In genomic region chr22:35430897-35431322, GRCh38 we compare ENCODE assay signal across 8 cellular contexts. TPM values are rescaled to one million over a fixed set of nuclear protein-coding genes. Genes with fewer than 3 reads are reported as not detected.
DNase-seq lines count a peak whose midpoint lies in the region; ATAC-seq, FAIRE-seq and TF ChIP-seq lines count a peak whose summit lies in the region.

No MANE protein-coding gene starts in this region.

- TF ChIP-seq EP300 in A549 (IDR thresholded peaks at IDR 0.05) = no peak

- H3K27ac ChIP-seq in A549 = peak overlapping the region; percentile 68 to 85

- CTCF ChIA-PET in A549 (lab: Yijun Ruan, JAX) = interaction anchor here (0.6 to 9.4 kb wide), 52 partner anchors 10 to 694 kb away, joined by 3 to 121 read pairs (median 4); partner anchors contain the start of gene MB

- ATAC-seq in A549 (peak; percentile 93 to 97), GM18511 (IDR thresholded peaks at IDR 0.05; ENCODE audit: unreplicated experiment) (no peak)

- no peak for TF ChIP-seq POLR2A in A549 (IDR thresholded peaks at IDR 0.05; ENCODE audit: low read length)

- DNase-seq in A549 (ENCODE audit: low read depth in 1 of 2, low spot score in 1 of 2) (peak; percentile 75 to 82), GM19238 (ENCODE audit: insufficient read length, low spot score) (peak; percentile 44), NOMO-1 (lab: John Stamatoyannopoulos, UW; ENCODE audit: unreplicated experiment in 2 of 2) (peak; percentile 18 to 45), activated T-cell treated with anti-CD3 and anti-CD28 coated beads for 24 hours (ENCODE audit: low read depth) (peak; percentile 58), epithelial cell of esophagus (ENCODE audit: low read depth) (peak; percentile 94), mucosa of gallbladder (ENCODE audit: low spot score) (peak; percentile 85)
- DNase-seq in stimulated activated CD8-positive, alpha-beta memory T cell treated with anti-CD3 and anti-CD28 coated beads, Interleukin-15, amount 100 ng/mL, for 48 hours (ENCODE audit: low read depth in 2 of 2) = peak; percentile 36 to 40

- no peak for FAIRE-seq in A549 (lab: Jason Lieb, UNC)

- 8% methylated on average over 9 of the region's 14 CpGs for WGBS in A549 (ENCODE audit: missing lambda C conversion rate)

- TF ChIP-seq CTCF in A549 (IDR thresholded peaks at IDR 0.05) (peak; percentile 77), epithelial cell of esophagus (IDR thresholded peaks at IDR 0.05; ENCODE audit: insufficient read depth, low read depth, low read length, missing control alignments) (peak; percentile 89)

- H3K4me3 ChIP-seq in A549 (no peak overlapping the region), epithelial cell of esophagus (ENCODE audit: low read length) (no peak overlapping the region)

- peak; percentile 85 to 92 for TF ChIP-seq RAD21 in A549 (conservative IDR thresholded peaks at IDR 0.05 in 1 of 2, IDR thresholded peaks at IDR 0.05 in 1 of 2)

- peaks cover 21% of the 10 kb centered on the region for H3K9me3 ChIP-seq in A549

- peak overlapping the region; percentile 46 for H3K4me2 ChIP-seq in A549

- peaks cover 23% of the 10 kb centered on the region for H3K4me1 ChIP-seq in A549

- POLR2A ChIA-PET in A549 (lab: Yijun Ruan, JAX) = interaction anchor here (0.6 to 0.8 kb wide), 3 partner anchors 152 to 694 kb away, joined by 3 to 4 read pairs (median 3); no protein-coding TSS in a partner anchor

TF ChIP-seq in A549, 52 proteins besides CTCF, POLR2A, EP300 and RAD21:
- TF ChIP-seq RNF2 (IDR thresholded peaks at IDR 0.05; ENCODE audit: borderline replicate concordance, low read depth) (no peak), SMC3 (IDR thresholded peaks at IDR 0.05) (peak; percentile 92), MAX (IDR thresholded peaks at IDR 0.05) (peak; percentile 56), HMGXB4 (CRISPR knock-in tag; IDR thresholded peaks at IDR 0.05; ENCODE audit: borderline replicate concordance) (no peak), JUN (IDR thresholded peaks at IDR 0.05) (peak in 1 of 2 experiments; percentile 36; a peak in 1 of 5 replicates), HOXB13 (CRISPR knock-in tag; IDR thresholded peaks at IDR 0.05; ENCODE audit: low read depth) (peak; percentile 24; the same call in 1 of the 2 replicates)

RNA-seq across cellular contexts. Expression of gene MCM5, which starts 31.0 kb away (rescaled TPM):
- polyA plus RNA-seq in A549 (2011; rRNA removed) (44.5 and 50.2 TPM in 2 replicates), A549 (2017; fragmentation: RNase III; extraction: RNeasy Plus Mini Kit Qiagen cat#74134 plus additional on column Dnase treatment) (94.4 to 99.1 TPM (median 98.1 TPM) in 3 replicates)
- 111 and 131 TPM in 2 replicates for polyA plus RNA-seq in A549 (2012; cell fraction: cytosol; rRNA removed)
- polyA plus RNA-seq in A549 (2012; cell fraction: nucleus; rRNA removed) = 252 and 280 TPM in 2 replicates
- 92.2 and 97.7 TPM in 2 replicates for polyA minus RNA-seq in A549 (2011; rRNA and poly(A)+ RNA removed)
- 25.4 TPM for total RNA-seq in mucosa of gallbladder

RNA-seq across cellular contexts. Expression of gene HMOX1, which starts 50.0 kb away (rescaled TPM):
- polyA plus RNA-seq in A549 (2011; rRNA removed) = 97.7 and 129 TPM in 2 replicates
- polyA plus RNA-seq in A549 (2012; cell fraction: cytosol; rRNA removed) = 295 and 372 TPM in 2 replicates
- polyA plus RNA-seq in A549 (2012; cell fraction: nucleus; rRNA removed) = 385 and 449 TPM in 2 replicates
- polyA plus RNA-seq in A549 (2017; fragmentation: RNase III; extraction: RNeasy Plus Mini Kit Qiagen cat#74134 plus additional on column Dnase treatment) = 374 to 506 TPM (median 426 TPM) in 3 replicates
- polyA minus RNA-seq in A549 (2011; rRNA and poly(A)+ RNA removed) = 71.2 and 79.3 TPM in 2 replicates
- 41.1 TPM for total RNA-seq in mucosa of gallbladder

Comparison
In these comparisons a context has a peak if more than half of its experiments do, and no peak if none do; other contexts are left out.
1. DNase-seq: peak in every context shown above with its lines; median percentile 94 in epithelial cell of esophagus; 85 in mucosa of gallbladder; 78 in A549; 58 in activated T-cell treated with anti-CD3 and anti-CD28 coated beads for 24 hours; 44 in GM19238; 38 in stimulated activated CD8-positive, alpha-beta memory T cell treated with anti-CD3 and anti-CD28 coated beads, Interleukin-15, amount 100 ng/mL, for 48 hours; 32 in NOMO-1.